Comparison of ENCODE assay signal across 13 cellular contexts in the genomic region with DNA sequence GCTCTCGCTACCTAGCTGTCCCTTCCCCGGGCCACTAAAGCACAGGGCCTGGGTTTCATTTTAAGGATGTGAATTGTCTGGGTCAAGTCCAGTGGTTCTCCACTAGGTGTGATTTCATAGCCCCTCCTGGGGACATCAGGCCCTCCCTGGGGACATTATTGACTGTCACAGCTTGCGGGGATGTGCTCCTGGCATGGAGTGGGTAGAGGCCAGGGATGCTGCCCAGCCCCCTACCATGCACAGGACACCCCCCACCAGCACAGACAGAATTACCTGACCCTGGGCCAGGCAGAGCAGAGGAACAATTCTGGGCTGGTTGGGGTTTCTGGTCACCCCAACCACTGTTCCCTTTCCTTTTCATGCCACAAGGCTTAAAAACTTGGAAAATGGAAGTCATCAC. TPM values are rescaled to one million over a fixed set of nuclear protein-coding genes. Genes with fewer than 3 reads are reported as not detected.
DNase-seq lines count a peak whose midpoint lies in the region; ATAC-seq, FAIRE-seq and TF ChIP-seq lines count a peak whose summit lies in the region.
"Had no signal": no experiment of that assay in that cellular context is flagged by ENCODE, and none has a peak within 500 bp of the region (broad histone marks: within the 10 kb centered on the region; RNA-seq: fewer than 3 reads in every experiment).

No MANE protein-coding gene starts in this region.

- H3K27me3 ChIP-seq in CD4-positive, alpha-beta T cell (ENCODE audit: control insufficient read depth, insufficient read depth, low read length) = no peaks in the 10 kb centered on the region
- no peaks in the 10 kb centered on the region for H3K27me3 ChIP-seq in GM12878 (replicated peaks in 1 of 2; ENCODE audit: control insufficient read depth in 2 of 2, insufficient read depth in 2 of 2, low read length in 1 of 2)

- H3K27me3 Mint-ChIP-seq in CD4-positive, alpha-beta T cell = no peaks in the 10 kb centered on the region
- no peaks in the 10 kb centered on the region for H3K27me3 Mint-ChIP-seq in IgD-negative memory B cell
- peaks cover 34% of the 10 kb centered on the region for H3K27me3 Mint-ChIP-seq in nephron (ENCODE audit: low read depth)

- 91% methylated on average over 3 of the region's 3 CpGs for WGBS in GM12878 (ENCODE audit: insufficient coverage, insufficient replicate concordance, low lambda C conversion rate, missing lambda C conversion rate)

- no peaks in the 10 kb centered on the region for H3K36me3 ChIP-seq in GM12878 (ENCODE audit: control insufficient read depth in 2 of 2, insufficient read depth in 2 of 2, low read length in 1 of 2)
- H3K36me3 ChIP-seq: colonic mucosa, thoracic aorta had no signal

- no peak for TF ChIP-seq EP300 in GM12878 (IDR thresholded peaks at IDR 0.05; ENCODE audit: borderline replicate concordance in 1 of 2, control insufficient read depth in 1 of 2, low read depth in 2 of 2, low read length in 2 of 2)

- H2AFZ ChIP-seq in GM12878 (ENCODE audit: control insufficient read depth, low read depth, low read length) = no peak overlapping the region

- H3K4me3 Mint-ChIP-seq in CD4-positive, alpha-beta T cell = peak overlapping the region; percentile 97
- peak overlapping the region; percentile 73 to 99 (median 90) for H3K4me3 Mint-ChIP-seq in IgD-negative memory B cell
- H3K4me3 Mint-ChIP-seq in nephron = peak overlapping the region in 2 of 3 experiments; percentile 50 to 74

- BruUV-seq in GM12878 (replicated peaks; lab: Mats Ljungman, UMichigan) = no TSS peak

- ATAC-seq in CD4-positive, alpha-beta T cell (ENCODE audit: poor library complexity) = no peak
- ATAC-seq in GM12878 = no peak

- peak overlapping the region; percentile 90 for H3K4me2 ChIP-seq in GM12878 (ENCODE audit: control insufficient read depth, insufficient read depth)

- no peak for TF ChIP-seq POLR2A in GM12878 (IDR thresholded peaks at IDR 0.05; ENCODE audit: low read depth, low read length)

- H3K27ac ChIP-seq in CD4-positive, alpha-beta T cell (ENCODE audit: low read depth, low read length) = peak overlapping the region; percentile 94
- peak overlapping the region; percentile 92 for H3K27ac ChIP-seq in GM12878 (ENCODE audit: control insufficient read depth, insufficient read depth)
- H3K27ac ChIP-seq: SK-N-MC had no signal

- POLR2A ChIA-PET in CD4-positive, alpha-beta T cell (lab: Charles Lee) = interaction anchor here (0.7 to 14.3 kb wide), 6 partner anchors 16 to 125 kb away, joined by 3 to 738 read pairs (median 12); no protein-coding TSS in a partner anchor
- POLR2A ChIA-PET in GM12878 (lab: Charles Lee) = interaction anchor here (0.6 to 11.3 kb wide), 6 partner anchors 9 to 101 kb away, joined by 3 to 267 read pairs (median 4); no protein-coding TSS in a partner anchor

- no peak for FAIRE-seq in GM12878 (lab: Jason Lieb, UNC)
- FAIRE-seq: GM18507 had no signal

- peak overlapping the region; percentile 97; the same call in 1 of the 2 replicates for H3K9ac ChIP-seq in GM12878 (ENCODE audit: control insufficient read depth, insufficient read depth, low read length)

- SMC1A ChIA-PET in GM12878 (lab: Charles Lee; ENCODE audit: uncharacterized antibody, unreplicated experiment) = interaction anchor here (0.7 to 7.9 kb wide), 5 partner anchors 10 to 92 kb away, joined by 3 to 154 read pairs (median 3); no protein-coding TSS in a partner anchor

- in situ Hi-C loops in GM12878 (cut with MboI) = loop anchor here (25.0 kb wide), 2 partner anchors 1435 to 1865 kb away; partner anchors contain the start of genes C9orf78 and USP20

- peak overlapping the region; percentile 99 for H3K4me3 ChIP-seq in GM12878
- H3K4me3 ChIP-seq: SK-N-MC had no signal

- peaks cover 45% of the 10 kb centered on the region for H3K4me1 Mint-ChIP-seq in CD4-positive, alpha-beta T cell (ENCODE audit: low read depth)
- peaks cover 44 to 48% (median 45%) of the 10 kb centered on the region in 3 donors for H3K4me1 Mint-ChIP-seq in IgD-negative memory B cell
- peaks cover 20% of the 10 kb centered on the region for H3K4me1 Mint-ChIP-seq in nephron

- no peak for TF ChIP-seq RAD21 in GM12878 (IDR thresholded peaks at IDR 0.05; ENCODE audit: insufficient read depth, low read depth, low read length)

- peaks cover 68% of the 10 kb centered on the region for H3K36me3 Mint-ChIP-seq in CD4-positive, alpha-beta T cell (ENCODE audit: low read depth)
- H3K36me3 Mint-ChIP-seq in IgD-negative memory B cell (peaks cover 3% of the 10 kb centered on the region), nephron (ENCODE audit: low read depth) (no peaks in the 10 kb centered on the region)

- H3K27ac Mint-ChIP-seq in CD4-positive, alpha-beta T cell = peak overlapping the region; percentile 100
- H3K27ac Mint-ChIP-seq in IgD-negative memory B cell (peak overlapping the region; percentile 96 to 100 (median 97)), nephron (no peak overlapping the region)

- no peaks in the 10 kb centered on the region for H3K9me3 ChIP-seq in CD4-positive, alpha-beta T cell (ENCODE audit: control insufficient read depth, low read length)
- H3K9me3 ChIP-seq in GM12878 (replicated peaks; ENCODE audit: control insufficient read depth, insufficient read depth, low read length) = no peaks in the 10 kb centered on the region
- H3K9me3 ChIP-seq: colonic mucosa, thoracic aorta had no signal

- H3K4me1 ChIP-seq in GM12878 (ENCODE audit: control insufficient read depth, insufficient read depth, low read length) = peaks cover 40% of the 10 kb centered on the region
- H3K4me1 ChIP-seq: colonic mucosa had no signal

- DNase-seq in CD4-positive, alpha-beta T cell = no peak
- DNase-seq in GM12878 (ENCODE audit: low read depth, low spot score) = no peak
- DNase-seq in middle frontal gyrus (ENCODE audit: extremely low spot score, low spot score) = no peak
- DNase-seq in activated CD4-positive, CD25-positive, alpha-beta regulatory T cell treated with anti-CD3 and anti-CD28 coated beads, Interleukin-2, amount 50 U/mL, for 72 hours = no peak
- DNase-seq in NCI-H1105 treated with DMSO at 0.1 percent for 48 hours (lab: John Stamatoyannopoulos, UW) = no peak
- no peak for DNase-seq in NCI-H774 (lab: John Stamatoyannopoulos, UW)
- DNase-seq: activated CD8-positive, alpha-beta memory T cell treated with anti-CD3 and anti-CD28 coated beads, Interleukin-2, amount 50 U/mL, for 48 hours; colonic mucosa had no signal

- CTCF ChIA-PET in CD4-positive, alpha-beta T cell (lab: Charles Lee) = interaction anchor here (2.7 to 3.0 kb wide), 2 partner anchors 16 to 64 kb away, joined by 9 to 18 read pairs; no protein-coding TSS in a partner anchor
- CTCF ChIA-PET in GM12878 (lab: Yijun Ruan, JAX) = interaction anchor here (1.1 to 9.8 kb wide), 5 partner anchors 11 to 394 kb away, joined by 3 to 151 read pairs (median 5); no protein-coding TSS in a partner anchor

- peaks cover 92% of the 10 kb centered on the region for H3K79me2 ChIP-seq in GM12878 (ENCODE audit: control insufficient read depth, insufficient read depth, low read length)

- RAD21 ChIA-PET in GM12878 (lab: Charles Lee; ENCODE audit: unreplicated experiment) = interaction anchor here (0.6 to 11.6 kb wide), 5 partner anchors 9 to 693 kb away, joined by 4 to 181 read pairs (median 5); partner anchors contain the start of gene FUBP3

- intact Hi-C loops in CD4-positive, alpha-beta T cell (cut with DNase I, micrococcal nuclease) = loop anchor here (5.0 to 10.0 kb wide), 2 partner anchors 63 to 125 kb away; no protein-coding TSS in a partner anchor
- intact Hi-C loops in GM12878 (cut with micrococcal nuclease; ENCODE audit: unreplicated experiment) = loop anchor here (5.0 kb wide), 2 partner anchors 120 to 145 kb away; partner anchors contain the start of genes NUP214 and PRRC2B

- no peak for TF ChIP-seq CTCF in CD4-positive, alpha-beta T cell (IDR thresholded peaks at IDR 0.05)
- TF ChIP-seq CTCF in GM12878 (IDR thresholded peaks at IDR 0.05 in 2 of 3, conservative IDR thresholded peaks at IDR 0.05 in 1 of 3; ENCODE audit: control insufficient read depth in 2 of 3, extremely low read depth in 1 of 3, insufficient read depth in 1 of 3, low read depth in 3 of 3, low read length in 3 of 3) (no peak), nephron (IDR thresholded peaks at IDR 0.05; ENCODE audit: unreplicated experiment in 3 of 3) (no peak)

- H3K9me3 Mint-ChIP-seq in CD4-positive, alpha-beta T cell = no peaks in the 10 kb centered on the region
- H3K9me3 Mint-ChIP-seq in IgD-negative memory B cell (no peaks in the 10 kb centered on the region), nephron (no peaks in the 10 kb centered on the region)

- H4K20me1 ChIP-seq in GM12878 (ENCODE audit: control insufficient read depth, insufficient read depth) = no peaks in the 10 kb centered on the region

RNA-seq across cellular contexts. Expression of gene FAM78A, which starts 4.1 kb away (rescaled TPM):
- total RNA-seq in CD4-positive, alpha-beta T cell = 10 to 100 TPM; 62.4 to 62.7 TPM
- polyA plus RNA-seq in IgD-negative memory B cell = 18.3 TPM
- total RNA-seq in GM12878 (2013; cell fraction: nucleolus; rRNA removed) = 21.7 and 24.1 TPM in 2 replicates
- 19.2 and 20.1 TPM in 2 replicates for total RNA-seq in GM12878 (2014; rRNA removed)
- total RNA-seq in GM12878 (2014; rRNA removed; fragmentation: Illumina TruSeq; extraction: Trizol) = 10.5 and 11.0 TPM in 2 replicates
- total RNA-seq in GM12878 (2021) = 25.1 and 25.4 TPM in 2 replicates
- polyA plus RNA-seq in GM12878 (2011; ENCODE audit: low read depth) = 4.4 TPM
- polyA plus RNA-seq in GM12878 (2011; rRNA removed) = 13.7 and 32.5 TPM in 2 replicates
- 31.2 and 49.8 TPM in 2 replicates for polyA plus RNA-seq in GM12878 (2011; cell fraction: cytosol; rRNA removed)
- polyA plus RNA-seq in GM12878 (2011; cell fraction: nucleus; rRNA removed) = 42.4 and 44.6 TPM in 2 replicates
- 14.3 and 17.2 TPM in 2 replicates for polyA plus RNA-seq in GM12878 (2012)
- 5.4 and 13.4 TPM in 2 replicates for polyA plus RNA-seq in GM12878 (2014; fragmentation: Illumina TruSeq; extraction: Trizol)
- under 1 TPM; 0.18 to 0.66 TPM for polyA plus RNA-seq in GM12878 (2014; fragmentation: Nextera tagmentation; extraction: Ambion mirVana)
- polyA plus RNA-seq in GM12878 (2014; rRNA removed) = 19.4 and 23.5 TPM in 2 replicates
- 10 to 100 TPM in 1 of 2 experiments, 1 to 10 TPM in 1; 6.7 to 10.1 TPM for polyA plus RNA-seq in GM12878 (2016; fragmentation: Nextera tagmentation; extraction: Ambion mirVana)
- polyA minus RNA-seq in GM12878 (2011; rRNA and poly(A)+ RNA removed) = 21.5 and 25.7 TPM in 2 replicates
- 19.4 and 22.6 TPM in 2 replicates for polyA minus RNA-seq in GM12878 (2011; cell fraction: cytosol; rRNA and poly(A)+ RNA removed)
- 7.4 and 15.1 TPM in 2 replicates for polyA minus RNA-seq in GM12878 (2011; cell fraction: nucleus; rRNA and poly(A)+ RNA removed)

RNA-seq across cellular contexts. Expression of gene PLPP7, which starts 17.3 kb away (rescaled TPM):
- under 1 TPM in 1 of 2 experiments, not detected in 1; 0.22 TPM for total RNA-seq in CD4-positive, alpha-beta T cell
- polyA plus RNA-seq in IgD-negative memory B cell (1.7 TPM), GM12878 (2011; rRNA removed) (not detected in 2 replicates), GM12878 (2014; fragmentation: Illumina TruSeq; extraction: Trizol) (not detected in 2 replicates), GM12878 (2014; fragmentation: Nextera tagmentation; extraction: Ambion mirVana) (under 1 TPM in 1 of 2 experiments, not detected in 1; 0.05 TPM), GM12878 (2014; rRNA removed) (0.12 and 0.25 TPM in 2 replicates), GM12878 (2016; fragmentation: Nextera tagmentation; extraction: Ambion mirVana) (1 to 10 TPM in 1 of 2 experiments, under 1 TPM in 1; 0.68 to 1.0 TPM)
- total RNA-seq in GM12878 (2013; cell fraction: nucleolus; rRNA removed) = not detected in 2 replicates
- total RNA-seq in GM12878 (2014; rRNA removed) (0.38 and 0.40 TPM in 2 replicates), GM12878 (2014; rRNA removed; fragmentation: Illumina TruSeq; extraction: Trizol) (0.09 and 0.31 TPM in 2 replicates), GM12878 (2021) (0.72 and 0.97 TPM in 2 replicates)
- 0.28 TPM for polyA plus RNA-seq in GM12878 (2011; ENCODE audit: low read depth)
- polyA plus RNA-seq in GM12878 (2011; cell fraction: cytosol; rRNA removed) = not detected in 2 replicates
- not detected in 2 replicates for polyA plus RNA-seq in GM12878 (2011; cell fraction: nucleus; rRNA removed)
- polyA plus RNA-seq in GM12878 (2012) = 0.37 and 0.38 TPM in 2 replicates
- not detected in 2 replicates for polyA minus RNA-seq in GM12878 (2011; rRNA and poly(A)+ RNA removed)
- polyA minus RNA-seq in GM12878 (2011; cell fraction: cytosol; rRNA and poly(A)+ RNA removed) = not detected in 2 replicates
- polyA minus RNA-seq in GM12878 (2011; cell fraction: nucleus; rRNA and poly(A)+ RNA removed) = not detected in 2 replicates

Comparison
In these comparisons a context has a peak if more than half of its experiments do, and no peak if none do; other contexts are left out.
1. H3K27ac Mint-ChIP-seq: peak in CD4-positive, alpha-beta T cell (single experiment) and IgD-negative memory B cell (3 of 3); none in nephron (0 of 3).
2. Peak in every context shown above with its lines, with median percentiles within 50 percentile points of each other: H3K4me3 Mint-ChIP-seq.